Comparison of ENCODE assay signal across 9 cellular contexts in the genomic region with DNA sequence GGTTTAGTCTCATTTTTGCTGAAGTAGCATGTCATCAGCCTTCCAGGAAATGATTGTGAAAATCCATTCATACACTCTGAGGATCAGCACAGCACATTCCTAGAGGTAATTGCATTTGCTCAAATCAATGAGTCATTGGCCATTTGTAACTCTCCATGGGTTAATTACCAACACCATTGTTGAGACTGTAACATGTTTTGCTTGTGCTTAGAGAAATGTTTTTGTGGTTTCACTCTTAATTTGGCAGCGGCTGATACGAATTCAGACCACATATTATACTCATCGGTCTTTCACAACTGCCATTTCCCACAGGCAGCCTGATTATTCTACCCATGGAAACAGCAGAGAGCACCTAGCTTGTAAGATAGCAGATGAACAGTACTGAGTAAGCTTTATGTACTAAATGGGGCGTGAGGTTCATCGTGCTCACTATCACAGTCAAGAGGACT.
DNase-seq lines count a peak whose midpoint lies in the region; ATAC-seq, FAIRE-seq and TF ChIP-seq lines count a peak whose summit lies in the region.
"Had no signal": no experiment of that assay in that cellular context is flagged by ENCODE, and none has a peak within 500 bp of the region (broad histone marks: within the 10 kb centered on the region; RNA-seq: fewer than 3 reads in every experiment).

No MANE protein-coding gene starts in this region.

- H3K27me3 Mint-ChIP-seq in Calu3 (ENCODE audit: unreplicated experiment): peaks cover 53% of the 10 kb centered on the region
- H3K27me3 Mint-ChIP-seq in activated T-helper 17 cell treated with anti-CD3 and anti-CD28 coated beads, Interleukin-2, amount 50 U/mL, for 72 hours: peaks cover 17% of the 10 kb centered on the region

- H3K4me1 ChIP-seq in HUES48 (ENCODE audit: control insufficient read depth, insufficient read depth, low read length) (no peaks in the 10 kb centered on the region), keratinocyte (ENCODE audit: control insufficient read depth, extremely low read depth, insufficient read depth, low read length) (peaks cover 9% of the 10 kb centered on the region)

- FAIRE-seq in keratinocyte (lab: Jason Lieb, UNC): peak; percentile 95

- H3K9me3 Mint-ChIP-seq in Calu3 (ENCODE audit: low read depth, unreplicated experiment): no peaks in the 10 kb centered on the region
- H3K9me3 Mint-ChIP-seq in activated T-helper 17 cell treated with anti-CD3 and anti-CD28 coated beads, Interleukin-2, amount 50 U/mL, for 72 hours: no peaks in the 10 kb centered on the region

- H3K79me2 ChIP-seq in keratinocyte (ENCODE audit: control insufficient read depth, insufficient read depth, low read length): no peaks in the 10 kb centered on the region

- intact Hi-C loops in Calu3 (cut with micrococcal nuclease; ENCODE audit: unreplicated experiment): loop anchor here (5.0 kb wide), 1 partner anchor 464 kb away; no protein-coding TSS in a partner anchor

- H3K9me1 ChIP-seq in keratinocyte (ENCODE audit: control insufficient read depth, extremely low read depth, insufficient read depth, low read length): no peaks in the 10 kb centered on the region

- peak; percentile 89 for ATAC-seq in activated T-helper 17 cell treated with anti-CD3 and anti-CD28 coated beads, Interleukin-2, amount 50 U/mL, for 72 hours (replicated peaks)
- ATAC-seq in HG03354 (IDR thresholded peaks at IDR 0.05; ENCODE audit: poor library complexity, severe bottlenecking, unreplicated experiment) (no peak), HG02981 (IDR thresholded peaks at IDR 0.05; ENCODE audit: unreplicated experiment) (no peak), GM18909 (IDR thresholded peaks at IDR 0.05; ENCODE audit: poor library complexity, unreplicated experiment) (no peak)

- peak overlapping the region; percentile 37 for H3K4me3 Mint-ChIP-seq in Calu3 (ENCODE audit: low read depth, unreplicated experiment)
- peak overlapping the region; percentile 45 for H3K4me3 Mint-ChIP-seq in activated T-helper 17 cell treated with anti-CD3 and anti-CD28 coated beads, Interleukin-2, amount 50 U/mL, for 72 hours

- H3K36me3 ChIP-seq in HUES48 (ENCODE audit: control insufficient read depth, insufficient read depth, low read length): no peaks in the 10 kb centered on the region
- H3K36me3 ChIP-seq in keratinocyte (ENCODE audit: control insufficient read depth in 2 of 2, extremely low read depth in 1 of 2, insufficient read depth in 2 of 2, low read length in 2 of 2): no peaks in the 10 kb centered on the region

- TF ChIP-seq CTCF in Calu3 (IDR thresholded peaks at IDR 0.05; ENCODE audit: unreplicated experiment) (no peak), keratinocyte (optimal IDR thresholded peaks at IDR 0.05 in 1 of 3, IDR thresholded peaks at IDR 0.05 in 1 of 3, conservative IDR thresholded peaks at IDR 0.05 in 1 of 3; ENCODE audit: extremely low read depth in 1 of 3, insufficient read depth in 2 of 3, low read length in 3 of 3) (no peak)

- H3K27ac ChIP-seq in HUES48 (ENCODE audit: low read depth, low read length): peak overlapping the region; percentile 43
- H3K27ac ChIP-seq in keratinocyte (ENCODE audit: control insufficient read depth, insufficient read depth, low read length): no peak overlapping the region

- no peak overlapping the region for H2AFZ ChIP-seq in keratinocyte (ENCODE audit: control insufficient read depth, low read length)

- BruUV-seq in Calu3 (replicated peaks; lab: Mats Ljungman, UMichigan): no TSS peak

- DNase-seq in Calu3 (no peak), keratinocyte (ENCODE audit: low read depth, low spot score) (peak; percentile 28), middle frontal gyrus (ENCODE audit: extremely low spot score, low spot score) (no peak)
- DNase-seq: RPMI8226 had no signal

- CTCF ChIA-PET in Calu3 (lab: Charles Lee): no interaction called here

- dilution Hi-C loops in keratinocyte (cut with MboI; ENCODE audit: extremely low pct_ligation_motif_present, low sequenced_read_pairs): no loop called here

- H3K27me3 ChIP-seq in HUES48 (ENCODE audit: control insufficient read depth, insufficient read depth, low read length) (peaks cover 4% of the 10 kb centered on the region; the same call in 1 of the 2 replicates), keratinocyte (ENCODE audit: control insufficient read depth, extremely low read depth, insufficient read depth, low read length) (peaks cover 11% of the 10 kb centered on the region)

- H3K9ac ChIP-seq in HUES48 (ENCODE audit: low read depth, low read length) (no peak overlapping the region), keratinocyte (ENCODE audit: control insufficient read depth, extremely low read depth, insufficient read depth, low read length) (no peak overlapping the region)

- H3K27ac Mint-ChIP-seq in Calu3 (ENCODE audit: unreplicated experiment): no peak overlapping the region
- H3K27ac Mint-ChIP-seq in activated T-helper 17 cell treated with anti-CD3 and anti-CD28 coated beads, Interleukin-2, amount 50 U/mL, for 72 hours: peak overlapping the region; percentile 29

- H3K9me3 ChIP-seq in HUES48 (ENCODE audit: control insufficient read depth, insufficient read depth, low read length): no peaks in the 10 kb centered on the region
- H3K9me3 ChIP-seq in keratinocyte (ENCODE audit: control insufficient read depth, low read depth, low read length): no peaks in the 10 kb centered on the region

- no peaks in the 10 kb centered on the region for H3K36me3 Mint-ChIP-seq in Calu3 (ENCODE audit: insufficient read depth, unreplicated experiment)
- no peaks in the 10 kb centered on the region for H3K36me3 Mint-ChIP-seq in activated T-helper 17 cell treated with anti-CD3 and anti-CD28 coated beads, Interleukin-2, amount 50 U/mL, for 72 hours (ENCODE audit: low read depth)

- H3K4me3 ChIP-seq in HUES48 (ENCODE audit: low read depth, low read length): no peak overlapping the region
- H3K4me3 ChIP-seq in keratinocyte (ENCODE audit: control insufficient read depth in 2 of 3, extremely low read depth in 1 of 3, insufficient read depth in 2 of 3, low read depth in 1 of 3, low read length in 3 of 3): no peak overlapping the region

- H4K20me1 ChIP-seq in keratinocyte (ENCODE audit: control insufficient read depth, extremely low read depth, insufficient read depth, low read length): no peaks in the 10 kb centered on the region

- H3K4me2 ChIP-seq in keratinocyte (ENCODE audit: control insufficient read depth, extremely low read depth, insufficient read depth, low read depth, low read length): peak overlapping the region; percentile 39

- H3K4me1 Mint-ChIP-seq in Calu3 (ENCODE audit: low read depth, unreplicated experiment): peaks cover 8% of the 10 kb centered on the region
- peaks cover 10% of the 10 kb centered on the region for H3K4me1 Mint-ChIP-seq in activated T-helper 17 cell treated with anti-CD3 and anti-CD28 coated beads, Interleukin-2, amount 50 U/mL, for 72 hours
